16 cellular contexts compared by ENCODE assay signal in the genomic region with DNA sequence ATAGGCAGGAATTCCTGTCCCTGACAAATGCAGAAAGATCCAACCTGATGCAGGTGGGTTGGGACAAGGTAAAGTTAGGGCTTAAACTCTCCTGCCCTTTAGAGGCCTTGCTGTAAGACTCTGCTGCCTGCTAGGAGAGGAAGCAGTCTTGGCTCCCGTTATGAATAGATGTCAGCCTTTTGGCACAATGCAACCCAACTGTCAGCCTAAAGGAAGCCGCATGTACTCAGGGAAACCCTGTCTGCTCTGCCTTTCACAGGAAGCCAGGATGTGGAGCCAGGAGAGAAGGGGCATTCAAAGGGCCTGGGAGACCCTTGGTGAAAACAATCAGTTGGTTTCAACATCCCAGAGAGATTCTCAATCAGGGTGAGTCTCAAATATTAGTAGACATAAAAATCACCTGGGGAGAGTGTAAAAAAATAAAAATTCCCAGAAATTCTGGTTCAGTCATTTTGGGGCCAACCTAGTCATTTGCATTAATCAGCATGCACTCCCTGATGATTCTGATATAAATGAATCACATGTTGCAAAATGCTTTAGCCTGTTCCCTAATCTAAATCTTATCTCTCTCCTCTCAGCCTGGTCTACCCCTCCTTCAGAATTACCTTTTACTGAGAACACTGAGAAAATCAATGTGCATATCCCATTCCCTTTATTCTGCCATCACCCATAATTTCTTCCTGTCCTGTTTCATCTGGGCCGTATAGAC.
DNase-seq lines count a peak whose midpoint lies in the region; ATAC-seq and TF ChIP-seq lines count a peak whose summit lies in the region.
"Had no signal": no experiment of that assay in that cellular context is flagged by ENCODE, and none has a peak within 500 bp of the region (broad histone marks: within the 10 kb centered on the region; RNA-seq: fewer than 3 reads in every experiment).

No MANE protein-coding gene starts in this region.

- H3K4me3 Mint-ChIP-seq in CD8-positive, alpha-beta memory T cell, result no peak overlapping the region
- H3K4me3 Mint-ChIP-seq: activated naive CD4-positive, alpha-beta T cell treated with anti-CD3 and anti-CD28 coated beads for 36 hours; dendritic cell treated with granulocyte-macrophage colony-stimulating factor and Interleukin-4, amounts not matched to agents 40 ng/mL and 50 ng/mL, for 4 days; neural crest cell; T-helper 17 cell had no signal

- no peaks in the 10 kb centered on the region for H3K27me3 Mint-ChIP-seq in CD8-positive, alpha-beta memory T cell
- H3K27me3 Mint-ChIP-seq: dendritic cell treated with granulocyte-macrophage colony-stimulating factor and Interleukin-4, amounts not matched to agents 40 ng/mL and 50 ng/mL, for 4 days; T-helper 17 cell had no signal

- no peaks in the 10 kb centered on the region for H3K36me3 ChIP-seq in left lung
- H3K36me3 ChIP-seq in CD8-positive, alpha-beta memory T cell (ENCODE audit: insufficient read depth, low read length), result no peaks in the 10 kb centered on the region

- TF ChIP-seq CTCF in left lung (IDR thresholded peaks at IDR 0.05), result no peak

- H3K27ac Mint-ChIP-seq in CD8-positive, alpha-beta memory T cell, result no peak overlapping the region
- H3K27ac Mint-ChIP-seq: activated naive CD4-positive, alpha-beta T cell treated with anti-CD3 and anti-CD28 coated beads for 36 hours; dendritic cell treated with granulocyte-macrophage colony-stimulating factor and Interleukin-4, amounts not matched to agents 40 ng/mL and 50 ng/mL, for 4 days; T-helper 17 cell had no signal

- no peaks in the 10 kb centered on the region for H3K27me3 ChIP-seq in left lung
- no peaks in the 10 kb centered on the region for H3K27me3 ChIP-seq in CD8-positive, alpha-beta memory T cell (ENCODE audit: insufficient read depth, low read length, poor library complexity, severe bottlenecking)

- H3K4me1 Mint-ChIP-seq in CD8-positive, alpha-beta memory T cell, result peaks cover 0 to 5% (median 3%) of the 10 kb centered on the region in 3 donors
- H3K4me1 Mint-ChIP-seq: T-helper 17 cell had no signal

- DNase-seq in Ammon's horn (ENCODE audit: low spot score) (peak; percentile 21), NCI-H226 (peak; percentile 85), cerebellum (ENCODE audit: low spot score) (peak; percentile 77), left lung (no peak), NCI-H2081 treated with DMSO at 0.1 percent for 48 hours (lab: John Stamatoyannopoulos, UW) (no peak)
- no peak for DNase-seq in CD8-positive, alpha-beta memory T cell
- DNase-seq: activated CD8-positive, alpha-beta memory T cell treated with anti-CD3 and anti-CD28 coated beads for 24 hours; activated naive CD4-positive, alpha-beta T cell treated with anti-CD3 and anti-CD28 coated beads for 36 hours; GF-D8; NCI-H1436; stimulated activated CD8-positive, alpha-beta memory T cell treated with anti-CD3 and anti-CD28 coated beads, Interleukin-4, amount 100 ng/mL, for 48 hours; T-helper 17 cell had no signal

- POLR2A ChIA-PET in CD8-positive, alpha-beta memory T cell (lab: Charles Lee), result no interaction called here

- intact Hi-C loops in left lung (cut with DNase I), result no loop called here

- no peak overlapping the region for H3K4me3 ChIP-seq in left lung
- no peak overlapping the region for H3K4me3 ChIP-seq in CD8-positive, alpha-beta memory T cell (ENCODE audit: low read length)

- ATAC-seq in left lung (peak; percentile 11), GM18870 (IDR thresholded peaks at IDR 0.05; ENCODE audit: unreplicated experiment) (no peak), HG03439 (IDR thresholded peaks at IDR 0.05; ENCODE audit: unreplicated experiment) (no peak)
- ATAC-seq: T-helper 17 cell had no signal

- H3K9me3 ChIP-seq in left lung, result no peaks in the 10 kb centered on the region
- H3K9me3 ChIP-seq in CD8-positive, alpha-beta memory T cell (ENCODE audit: low read length), result no peaks in the 10 kb centered on the region

- H3K4me1 ChIP-seq in left lung, result peaks cover 7 to 24% of the 10 kb centered on the region in 2 donors
- no peaks in the 10 kb centered on the region for H3K4me1 ChIP-seq in CD8-positive, alpha-beta memory T cell (ENCODE audit: insufficient read depth, low read length)

- H3K9me3 Mint-ChIP-seq in CD8-positive, alpha-beta memory T cell, result no peaks in the 10 kb centered on the region
- H3K9me3 Mint-ChIP-seq: activated naive CD4-positive, alpha-beta T cell treated with anti-CD3 and anti-CD28 coated beads for 36 hours; dendritic cell treated with granulocyte-macrophage colony-stimulating factor and Interleukin-4, amounts not matched to agents 40 ng/mL and 50 ng/mL, for 4 days; neural crest cell had no signal

- CTCF ChIA-PET in CD8-positive, alpha-beta memory T cell (lab: Charles Lee), result no interaction called here

- H3K27ac ChIP-seq in left lung, result no peak overlapping the region
- no peak overlapping the region for H3K27ac ChIP-seq in CD8-positive, alpha-beta memory T cell (ENCODE audit: low read depth, low read length)

- peaks cover 0 to 8% (median 3%) of the 10 kb centered on the region in 3 donors for H3K36me3 Mint-ChIP-seq in CD8-positive, alpha-beta memory T cell

Comparison
In these comparisons a context has a peak if more than half of its experiments do, and no peak if none do; other contexts are left out.
1. DNase-seq: peak in Ammon's horn (single experiment), NCI-H226 (single experiment) and cerebellum (single experiment); none in left lung (0 of 2), CD8-positive, alpha-beta memory T cell (0 of 5) and NCI-H2081 treated with DMSO at 0.1 percent for 48 hours (single experiment).